18 cellular contexts compared by ENCODE assay signal in genomic region chr11:112599861-112600533, GRCh38.
DNase-seq lines count a peak whose midpoint lies in the region; ATAC-seq and TF ChIP-seq lines count a peak whose summit lies in the region.
"Had no signal": no experiment of that assay in that cellular context is flagged by ENCODE, and none has a peak within 500 bp of the region (broad histone marks: within the 10 kb centered on the region; RNA-seq: fewer than 3 reads in every experiment).

No MANE protein-coding gene starts in this region.

- no peaks in the 10 kb centered on the region for H4K20me1 ChIP-seq in mammary epithelial cell (ENCODE audit: insufficient read depth, low read length)
- no peaks in the 10 kb centered on the region for H4K20me1 ChIP-seq in Karpas-422 (ENCODE audit: insufficient read depth, low read depth, low read length)
- H4K20me1 ChIP-seq: BLaER1 treated with 17β-estradiol and CSF1 and Interleukin-3, amounts not matched to agents 10 nM and 100 nM had no signal

- dilution Hi-C loops in mammary epithelial cell (cut with HindIII; ENCODE audit: low sequenced_read_pairs) = loop anchor here (5.0 kb wide), 1 partner anchor 97 kb away; no protein-coding TSS in a partner anchor

- no peaks in the 10 kb centered on the region for H3K4me1 ChIP-seq in breast epithelium
- no peaks in the 10 kb centered on the region for H3K4me1 ChIP-seq in mammary epithelial cell (ENCODE audit: insufficient read depth, low read length)
- peaks cover 7 to 24% of the 10 kb centered on the region in 2 donors for H3K4me1 ChIP-seq in gastrocnemius medialis
- no peaks in the 10 kb centered on the region for H3K4me1 ChIP-seq in Karpas-422 (ENCODE audit: low read length)

- no peaks in the 10 kb centered on the region for H3K9me2 ChIP-seq in Karpas-422 (replicated peaks; ENCODE audit: insufficient read depth, low read length)

- WGBS in mammary epithelial cell (ENCODE audit: low coverage, missing lambda C conversion rate) = 82% methylated on average over 5 of the region's 5 CpGs

- H3K9me3 ChIP-seq in breast epithelium (no peaks in the 10 kb centered on the region), mammary epithelial cell (replicated peaks; ENCODE audit: insufficient read depth, low read length) (no peaks in the 10 kb centered on the region), gastrocnemius medialis (no peaks in the 10 kb centered on the region), Karpas-422 (ENCODE audit: low read length) (no peaks in the 10 kb centered on the region)
- H3K9me3 ChIP-seq: BLaER1 treated with 17β-estradiol and CSF1 and Interleukin-3, amounts not matched to agents 10 nM and 100 nM had no signal

- H3K27ac ChIP-seq in breast epithelium = peak overlapping the region; percentile 3 to 41
- H3K27ac ChIP-seq in mammary epithelial cell (ENCODE audit: insufficient read depth, low read depth, low read length) = no peak overlapping the region
- peak overlapping the region in 2 of 4 donors; percentile 39 to 82 for H3K27ac ChIP-seq in gastrocnemius medialis
- H3K27ac ChIP-seq in Karpas-422 (ENCODE audit: low read length) = no peak overlapping the region
- H3K27ac ChIP-seq: BLaER1 treated with 17β-estradiol and CSF1 and Interleukin-3, amounts not matched to agents 10 nM and 100 nM had no signal

- H3K9ac ChIP-seq in mammary epithelial cell (ENCODE audit: insufficient read depth, low read length) (no peak overlapping the region), Karpas-422 (ENCODE audit: low read length) (no peak overlapping the region)
- H3K9ac ChIP-seq: BLaER1 treated with 17β-estradiol and CSF1 and Interleukin-3, amounts not matched to agents 10 nM and 100 nM had no signal

- H3K4me3 ChIP-seq in breast epithelium (no peak overlapping the region), mammary epithelial cell (replicated peaks in 1 of 3; ENCODE audit: insufficient read depth in 1 of 3, low read depth in 2 of 3, low read length in 3 of 3) (no peak overlapping the region), fibroblast of pulmonary artery (replicated peaks; ENCODE audit: low read depth, low read length) (no peak overlapping the region), gastrocnemius medialis (no peak overlapping the region), Karpas-422 (ENCODE audit: low read length) (no peak overlapping the region)
- H3K4me3 ChIP-seq: BLaER1 treated with 17β-estradiol and CSF1 and Interleukin-3, amounts not matched to agents 10 nM and 100 nM; GM12878 had no signal

- H3K79me2 ChIP-seq in mammary epithelial cell (ENCODE audit: insufficient read depth, low read length) = no peaks in the 10 kb centered on the region
- no peaks in the 10 kb centered on the region for H3K79me2 ChIP-seq in Karpas-422 (ENCODE audit: low read length)

- CTCF ChIA-PET in mammary epithelial cell (lab: Charles Lee; ENCODE audit: low non-redundant PET) = no interaction called here

- BruUV-seq in mammary epithelial cell (replicated peaks; lab: Mats Ljungman, UMichigan) = no TSS peak

- H3K36me3 ChIP-seq in breast epithelium (no peaks in the 10 kb centered on the region), mammary epithelial cell (ENCODE audit: insufficient read depth, low read length) (no peaks in the 10 kb centered on the region), gastrocnemius medialis (no peaks in the 10 kb centered on the region), Karpas-422 (ENCODE audit: insufficient read depth, low read length) (no peaks in the 10 kb centered on the region)
- H3K36me3 ChIP-seq: BLaER1 treated with 17β-estradiol and CSF1 and Interleukin-3, amounts not matched to agents 10 nM and 100 nM had no signal

- H3K27me3 ChIP-seq in breast epithelium = no peaks in the 10 kb centered on the region
- no peaks in the 10 kb centered on the region for H3K27me3 ChIP-seq in mammary epithelial cell (ENCODE audit: insufficient read depth, low read length)
- no peaks in the 10 kb centered on the region for H3K27me3 ChIP-seq in gastrocnemius medialis
- no peaks in the 10 kb centered on the region for H3K27me3 ChIP-seq in Karpas-422 (ENCODE audit: low read length)
- H3K27me3 ChIP-seq: BLaER1 treated with 17β-estradiol and CSF1 and Interleukin-3, amounts not matched to agents 10 nM and 100 nM had no signal

- intact Hi-C loops in breast epithelium (cut with DNase I; ENCODE audit: low total_unique reads) = no loop called here
- intact Hi-C loops in mammary epithelial cell (cut with micrococcal nuclease) = no loop called here
- intact Hi-C loops in gastrocnemius medialis (cut with DNase I; ENCODE audit: low total_unique reads) = loop anchor here (5.0 kb wide), 1 partner anchor 42 kb away; no protein-coding TSS in a partner anchor

- TF ChIP-seq CTCF in breast epithelium (IDR thresholded peaks at IDR 0.05) = no peak
- no peak for TF ChIP-seq CTCF in mammary epithelial cell (conservative IDR thresholded peaks at IDR 0.05 in 1 of 2, IDR thresholded peaks at IDR 0.05 in 1 of 2; ENCODE audit: extremely low read depth in 1 of 2, insufficient read depth in 1 of 2, low read depth in 1 of 2, low read length in 2 of 2)
- no peak for TF ChIP-seq CTCF in fibroblast of pulmonary artery (IDR thresholded peaks at IDR 0.05; ENCODE audit: low read length, missing control alignments)
- TF ChIP-seq CTCF in gastrocnemius medialis (IDR thresholded peaks at IDR 0.05 in 4 of 5, conservative IDR thresholded peaks at IDR 0.05 in 1 of 5) = no peak

- TF ChIP-seq POLR2A in breast epithelium (IDR thresholded peaks at IDR 0.05) (no peak), gastrocnemius medialis (IDR thresholded peaks at IDR 0.05) (no peak)

- no peak for DNase-seq in breast epithelium (ENCODE audit: low spot score in 2 of 2)
- no peak for DNase-seq in mammary epithelial cell
- peak; percentile 41 for DNase-seq in dermis blood vessel endothelial cell
- DNase-seq in fibroblast of pulmonary artery (ENCODE audit: low read depth) = peak; percentile 40
- DNase-seq in gastrocnemius medialis = no peak
- no peak for DNase-seq in Karpas-422
- DNase-seq in UCSD-AML1 (lab: John Stamatoyannopoulos, UW; ENCODE audit: unreplicated experiment) = no peak
- DNase-seq in NCI-H2107 (lab: John Stamatoyannopoulos, UW) = no peak
- DNase-seq: CD4-positive, CD25-positive, alpha-beta regulatory T cell; CD8-positive, alpha-beta memory T cell; COR-L47; DMS 273 treated with DMSO at 0.1 percent for 48 hours; DMS53; DND-41; EL; H9 had no signal

- peak; percentile 87 to 92 for ATAC-seq in gastrocnemius medialis
- ATAC-seq: GM12878 had no signal

- H2AFZ ChIP-seq in mammary epithelial cell (ENCODE audit: low read depth, low read length) = no peak overlapping the region
- H2AFZ ChIP-seq in Karpas-422 (ENCODE audit: low read length) = no peak overlapping the region

- H3K4me2 ChIP-seq in mammary epithelial cell (ENCODE audit: insufficient read depth, low read depth, low read length) (no peak overlapping the region), Karpas-422 (ENCODE audit: low read depth, low read length, poor library complexity, severe bottlenecking) (no peak overlapping the region)

- in situ Hi-C loops in mammary epithelial cell (cut with MboI; ENCODE audit: low sequenced_read_pairs in 2 of 2) = no loop called here
- in situ Hi-C loops in gastrocnemius medialis (cut with MboI; ENCODE audit: low sequenced_read_pairs in 4 of 4) = loop anchor here in 2 of 4 donors (5.0 to 25.0 kb wide), 3 partner anchors 57 to 512 kb away; partner anchors contain the start of gene NCAM1 (in 1 of the 2)

Comparison
In these comparisons a context has a peak if more than half of its experiments do, and no peak if none do; other contexts are left out.
1. H3K27ac ChIP-seq: peak in breast epithelium (2 of 2); none in mammary epithelial cell (single experiment) and Karpas-422 (single experiment).
2. DNase-seq: peak in dermis blood vessel endothelial cell (single experiment) and fibroblast of pulmonary artery (single experiment); none in breast epithelium (0 of 2), mammary epithelial cell (single experiment), gastrocnemius medialis (0 of 2), Karpas-422 (single experiment), UCSD-AML1 (single experiment) and NCI-H2107 (single experiment).